In genomic region chr9:97501177-97501971, GRCh38 we compare ENCODE assay signal across 8 cellular contexts. TPM values are rescaled to one million over a fixed set of nuclear protein-coding genes. Genes with fewer than 3 reads are reported as not detected.
DNase-seq lines count a peak whose midpoint lies in the region; ATAC-seq, FAIRE-seq and TF ChIP-seq lines count a peak whose summit lies in the region.

Gene TMOD1 (plus strand): TSS chr9:97501666. CDS start chr9:97524189, 22,523 bp downstream.

- no peak for TF ChIP-seq EP300 in suprapubic skin (IDR thresholded peaks at IDR 0.05)

- peaks cover 0 to 74% (median 1%) of the 10 kb centered on the region in 4 donors for H3K27me3 ChIP-seq in esophagus squamous epithelium
- peaks cover 40% of the 10 kb centered on the region for H3K27me3 ChIP-seq in suprapubic skin

- TF ChIP-seq CTCF in esophagus squamous epithelium (IDR thresholded peaks at IDR 0.05) (no peak), suprapubic skin (IDR thresholded peaks at IDR 0.05) (peak in 1 of 2 donors; percentile 7)

- ATAC-seq in HG03045 (IDR thresholded peaks at IDR 0.05; ENCODE audit: unreplicated experiment), result peak; percentile 72

- peak within 1 kb of the TSS; percentile 61 to 84 (median 70) for H3K4me3 ChIP-seq in esophagus squamous epithelium
- peak within 1 kb of the TSS; percentile 71 for H3K4me3 ChIP-seq in suprapubic skin

- intact Hi-C loops in esophagus squamous epithelium (cut with DNase I), result no loop called here

- peaks cover 0 to 7% (median 0%) of the 10 kb centered on the region in 3 donors for H3K36me3 ChIP-seq in esophagus squamous epithelium
- H3K36me3 ChIP-seq in suprapubic skin, result peaks cover under 1% of the 10 kb centered on the region

- peak in 1 of 4 donors; percentile 11 for TF ChIP-seq POLR2A in esophagus squamous epithelium (IDR thresholded peaks at IDR 0.05)
- TF ChIP-seq POLR2A in suprapubic skin (IDR thresholded peaks at IDR 0.05), result no peak

- peak; percentile 44 for FAIRE-seq in GM18507 (lab: Jason Lieb, UNC)

- 0 to 5% methylated on average over 12 to 15 of the region's 87 CpGs for whole genome bisulfite sequencing in esophagus squamous epithelium, 2 donors
- 1% methylated on average over 10 of the region's 87 CpGs for WGBS in suprapubic skin

- H3K27ac ChIP-seq in esophagus squamous epithelium (peak within 1 kb of the TSS; percentile 61 to 88 (median 77)), suprapubic skin (peak within 1 kb of the TSS; percentile 57)

- DNase-seq in AG08396 (ENCODE audit: low spot score) (peak; percentile 95), GM18507 (ENCODE audit: extremely low spot score, insufficient read length, low read depth) (peak; percentile 77), NCI-H345 (lab: John Stamatoyannopoulos, UW) (peak; percentile 68), activated T-cell treated with anti-CD3 and anti-CD28 coated beads for 1 hour (ENCODE audit: low read depth) (peak; percentile 14), esophagus squamous epithelium (lab: John Stamatoyannopoulos, UW) (no peak), myocyte (ENCODE audit: low read depth) (peak; percentile 83), suprapubic skin (ENCODE audit: low spot score in 2 of 2) (peak in 1 of 2 donors; percentile 69)

- H3K9me3 ChIP-seq in esophagus squamous epithelium (no peaks in the 10 kb centered on the region), suprapubic skin (no peaks in the 10 kb centered on the region)

- H3K4me1 ChIP-seq in esophagus squamous epithelium, result peaks cover 15 to 38% (median 23%) of the 10 kb centered on the region in 3 donors
- H3K4me1 ChIP-seq in suprapubic skin, result peaks cover 39% of the 10 kb centered on the region

RNA-seq across cellular contexts. Expression of gene TMOD1, which starts in this region (rescaled TPM):
- total RNA-seq in esophagus squamous epithelium (10 to 100 TPM in 1 of 4 donors, 1 to 10 TPM in 2, under 1 TPM in 1; 0.15 to 13.4 (median 2.4) TPM), myocyte (48.8 and 60.3 TPM in 2 replicates), suprapubic skin (1 to 10 TPM; 1.9 to 4.4 (median 4.0) TPM)
- polyA plus RNA-seq in myocyte (2012), result 48.2 TPM
